Comparison of ENCODE assay signal across 26 cellular contexts in genomic region chr15:38945551-38946298, GRCh38.
"Had no signal": no experiment of that assay in that cellular context is flagged by ENCODE, and none has a peak within 500 bp of the region (broad histone marks: within the 10 kb centered on the region; RNA-seq: fewer than 3 reads in every experiment).

No MANE protein-coding gene starts in this region.

- H3K4me3 ChIP-seq: colonic mucosa, dorsolateral prefrontal cortex, gastrocnemius medialis, heart right ventricle, lung, mucosa of descending colon, pancreas, prostate gland, right lobe of liver, suprapubic skin, thyroid gland, upper lobe of left lung, vagina had no signal

- H3K4me3 Mint-ChIP-seq: naive thymus-derived CD8-positive, alpha-beta T cell; neural crest cell; stimulated activated effector memory CD8-positive, alpha-beta T cell treated with anti-CD3 and anti-CD28 coated beads, Interleukin-12 subunit alpha, Interleukin-12 subunit beta, amount 100 ng/mL, for 72 hours had no signal

- H3K27ac Mint-ChIP-seq: naive thymus-derived CD8-positive, alpha-beta T cell; stimulated activated effector memory CD8-positive, alpha-beta T cell treated with anti-CD3 and anti-CD28 coated beads, Interleukin-12 subunit alpha, Interleukin-12 subunit beta, amount 100 ng/mL, for 72 hours had no signal

- H3K36me3 Mint-ChIP-seq: naive thymus-derived CD8-positive, alpha-beta T cell; stimulated activated effector memory CD8-positive, alpha-beta T cell treated with anti-CD3 and anti-CD28 coated beads, Interleukin-12 subunit alpha, Interleukin-12 subunit beta, amount 100 ng/mL, for 72 hours had no signal

- H3K9me3 Mint-ChIP-seq: naive thymus-derived CD8-positive, alpha-beta T cell; neural crest cell; stimulated activated effector memory CD8-positive, alpha-beta T cell treated with anti-CD3 and anti-CD28 coated beads, Interleukin-12 subunit alpha, Interleukin-12 subunit beta, amount 100 ng/mL, for 72 hours had no signal

- H3K4me1 ChIP-seq: colonic mucosa, gastrocnemius medialis, heart right ventricle, prostate gland, right lobe of liver, suprapubic skin, thyroid gland, upper lobe of left lung, vagina had no signal

- ATAC-seq: esophagus mucosa; gastrocnemius medialis; heart right ventricle; left cardiac atrium; left ventricle myocardium superior; mucosa of descending colon; naive thymus-derived CD8-positive, alpha-beta T cell; right lobe of liver; stimulated activated effector memory CD8-positive, alpha-beta T cell treated with anti-CD3 and anti-CD28 coated beads, Interleukin-12 subunit alpha, Interleukin-12 subunit beta, amount 100 ng/mL, for 72 hours; stimulated activated naive CD8-positive, alpha-beta T cell treated with anti-CD3 and anti-CD28 coated beads, Interleukin-15, Interleukin-2, amounts not matched to agents 100 U/mL and 50 U/mL, for 24 hours had no signal

- H3K27me3 ChIP-seq: colonic mucosa, gastrocnemius medialis, pancreas, right lobe of liver, suprapubic skin, thyroid gland, upper lobe of left lung, vagina had no signal

- H3K36me3 ChIP-seq: colonic mucosa, gastrocnemius medialis, heart right ventricle, pancreas, prostate gland, right lobe of liver, suprapubic skin, thyroid gland, upper lobe of left lung, vagina had no signal

- H3K9me3 ChIP-seq: colonic mucosa, gastrocnemius medialis, heart right ventricle, mucosa of descending colon, pancreas, prostate gland, right lobe of liver, suprapubic skin, thyroid gland, upper lobe of left lung, vagina had no signal

- H3K27ac ChIP-seq: colonic mucosa, dorsolateral prefrontal cortex, gastrocnemius medialis, heart right ventricle, prostate gland, right lobe of liver, suprapubic skin, thyroid gland, upper lobe of left lung, vagina had no signal

- H3K4me1 Mint-ChIP-seq: naive thymus-derived CD8-positive, alpha-beta T cell; neural crest cell; stimulated activated effector memory CD8-positive, alpha-beta T cell treated with anti-CD3 and anti-CD28 coated beads, Interleukin-12 subunit alpha, Interleukin-12 subunit beta, amount 100 ng/mL, for 72 hours had no signal

- DNase-seq: colonic mucosa; dorsolateral prefrontal cortex; effector CD8-positive, alpha-beta T cell; gastrocnemius medialis; heart right ventricle; hypothalamus; islet precursor cell; left cardiac atrium; left ventricle myocardium superior; mucosa of descending colon; naive thymus-derived CD8-positive, alpha-beta T cell; occipital lobe; right lobe of liver; stimulated activated CD4-positive, alpha-beta T cell treated with anti-CD3 and anti-CD28 coated beads, Interleukin-4, amount 100 ng/mL, for 1 hour; stimulated activated CD8-positive, alpha-beta memory T cell treated with anti-CD3 and anti-CD28 coated beads, Interleukin-4, amount 100 ng/mL, for 48 hours; stimulated activated naive CD8-positive, alpha-beta T cell treated with anti-CD3 and anti-CD28 coated beads, Interleukin-15, Interleukin-2, amounts not matched to agents 100 U/mL and 50 U/mL, for 24 hours; thyroid gland; upper lobe of left lung had no signal

- FAIRE-seq: pancreas had no signal
